ENCODE assay signal across 8 cellular contexts in genomic region chr14:69354383-69355154, GRCh38. TPM values are rescaled to one million over a fixed set of nuclear protein-coding genes. Genes with fewer than 3 reads are reported as not detected.
DNase-seq lines count a peak whose midpoint lies in the region; ATAC-seq and TF ChIP-seq lines count a peak whose summit lies in the region.

No MANE protein-coding gene starts in this region.

- CTCF ChIA-PET in Caco-2 (lab: Charles Lee) = no interaction called here

- H3K27me3 ChIP-seq in aorta (ENCODE audit: control insufficient read depth in 1 of 2, insufficient read depth in 2 of 2, low read length in 1 of 2) (no peaks in the 10 kb centered on the region), Caco-2 (replicated peaks; ENCODE audit: control insufficient read depth, insufficient read depth, low read length) (no peaks in the 10 kb centered on the region)

- DNase-seq in NCI-H2107 (lab: John Stamatoyannopoulos, UW) (peak; percentile 65), nephron progenitor cell (no peak), aorta (no peak), globus pallidus (ENCODE audit: low spot score) (no peak), Caco-2 (no peak)
- DNase-seq in activated T-helper 9 cell treated with anti-CD3 and anti-CD28 coated beads, Interleukin-2, amount 50 U/mL, for 16 hours (ENCODE audit: low read depth) = peak; percentile 53

- H3K4me3 ChIP-seq in GM12875 (ENCODE audit: low read depth, low read length) (peak overlapping the region; percentile 38), aorta (ENCODE audit: low read length in 2 of 2) (no peak overlapping the region), Caco-2 (ENCODE audit: low read depth, low read length) (no peak overlapping the region)

- BruUV-seq in Caco-2 (replicated peaks; lab: Mats Ljungman, UMichigan) = no TSS peak

- H3K9me3 ChIP-seq in aorta (ENCODE audit: control insufficient read depth, low read length) = no peaks in the 10 kb centered on the region
- H3K9me3 ChIP-seq in Caco-2 = no peaks in the 10 kb centered on the region

- WGBS in aorta, 2 donors = 68 to 71% methylated on average over 11 of the region's 11 CpGs

- H3K36me3 ChIP-seq in aorta (ENCODE audit: control insufficient read depth in 1 of 2, insufficient read depth in 2 of 2, low read length in 1 of 2) (no peaks in the 10 kb centered on the region), Caco-2 (ENCODE audit: control insufficient read depth, insufficient read depth, low read length) (no peaks in the 10 kb centered on the region)

- no peak overlapping the region for H3K4me3 Mint-ChIP-seq in nephron progenitor cell
- H3K4me3 Mint-ChIP-seq in Caco-2 (ENCODE audit: unreplicated experiment) = no peak overlapping the region

- H3K27ac Mint-ChIP-seq in nephron progenitor cell = peak overlapping the region; percentile 79
- H3K27ac Mint-ChIP-seq in Caco-2 (ENCODE audit: unreplicated experiment) = no peak overlapping the region

- no peaks in the 10 kb centered on the region for H3K9me3 Mint-ChIP-seq in nephron progenitor cell
- H3K9me3 Mint-ChIP-seq in Caco-2 (ENCODE audit: unreplicated experiment) = no peaks in the 10 kb centered on the region

- TF ChIP-seq CTCF in GM12875 (IDR thresholded peaks at IDR 0.05; ENCODE audit: borderline replicate concordance, insufficient read depth, low read depth, low read length) (no peak), nephron progenitor cell (IDR thresholded peaks at IDR 0.05) (no peak), Caco-2 (IDR thresholded peaks at IDR 0.05; ENCODE audit: insufficient read depth in 1 of 2, low read depth in 1 of 2, low read length in 1 of 2, severe bottlenecking in 1 of 2, unreplicated experiment in 1 of 2) (no peak)

- no peaks in the 10 kb centered on the region for H3K36me3 Mint-ChIP-seq in nephron progenitor cell (ENCODE audit: low read depth)
- H3K36me3 Mint-ChIP-seq in Caco-2 (ENCODE audit: insufficient read depth, unreplicated experiment) = no peaks in the 10 kb centered on the region

- intact Hi-C loops in aorta (cut with DNase I) = loop anchor here (5.0 to 10.0 kb wide), 2 partner anchors 90 to 112 kb away; partner anchors contain the start of gene GALNT16 (in 1 of the 2)
- intact Hi-C loops in Caco-2 (cut with micrococcal nuclease; ENCODE audit: unreplicated experiment) = no loop called here

- no peak overlapping the region for H3K27ac ChIP-seq in aorta (ENCODE audit: low read depth in 1 of 2, low read length in 2 of 2)

- POLR2A ChIA-PET in Caco-2 (lab: Charles Lee) = interaction anchor here (0.8 kb wide), 1 partner anchor 92 kb away, joined by 3 read pairs; no protein-coding TSS in a partner anchor

- H3K27me3 Mint-ChIP-seq in nephron progenitor cell (ENCODE audit: low read depth, poor library complexity) = peaks cover 21% of the 10 kb centered on the region
- no peaks in the 10 kb centered on the region for H3K27me3 Mint-ChIP-seq in Caco-2 (ENCODE audit: insufficient read depth, unreplicated experiment)

- no peaks in the 10 kb centered on the region for H3K4me1 ChIP-seq in aorta (ENCODE audit: control insufficient read depth in 1 of 2, insufficient read depth in 2 of 2, low read length in 2 of 2)
- peaks cover 3% of the 10 kb centered on the region; the same call in 1 of the 2 replicates for H3K4me1 ChIP-seq in Caco-2

- peak; percentile 82 for ATAC-seq in GM21619 (IDR thresholded peaks at IDR 0.05; ENCODE audit: unreplicated experiment)
- no peak for ATAC-seq in aorta (ENCODE audit: low FRiP score)

- H3K4me1 Mint-ChIP-seq in nephron progenitor cell = peaks cover 28% of the 10 kb centered on the region
- H3K4me1 Mint-ChIP-seq in Caco-2 (ENCODE audit: low read depth, unreplicated experiment) = no peaks in the 10 kb centered on the region

RNA-seq across cellular contexts. Expression of gene ERH, which starts 43.5 kb away (rescaled TPM):
- total RNA-seq in aorta (100 to 1,000 TPM; 100 to 133 TPM), Caco-2 (2022) (365 and 388 TPM in 2 replicates)
- polyA plus RNA-seq in aorta = 100 to 1,000 TPM in 1 of 2 donors, 10 to 100 TPM in 1; 99.0 to 136 TPM

RNA-seq across cellular contexts. Expression of gene SLC39A9, which starts 43.9 kb away (rescaled TPM):
- 10 to 100 TPM; 39.0 to 44.3 TPM for total RNA-seq in aorta
- 10 to 100 TPM; 10.1 to 15.1 TPM for polyA plus RNA-seq in aorta
- 94.2 and 96.4 TPM in 2 replicates for total RNA-seq in Caco-2 (2022)

Comparison
In these comparisons a context has a peak if more than half of its experiments do, and no peak if none do; other contexts are left out.
1. DNase-seq: peak in NCI-H2107 (single experiment) and activated T-helper 9 cell treated with anti-CD3 and anti-CD28 coated beads, Interleukin-2, amount 50 U/mL, for 16 hours (single experiment); none in nephron progenitor cell (single experiment), aorta (0 of 2), globus pallidus (single experiment) and Caco-2 (0 of 2).